Comparison of ENCODE assay signal across 8 cellular contexts in genomic region chr11:119316729-119317591, GRCh38. TPM values are rescaled to one million over a fixed set of nuclear protein-coding genes. Genes with fewer than 3 reads are reported as not detected.
DNase-seq lines count a peak whose midpoint lies in the region; TF ChIP-seq lines count a peak whose summit lies in the region.

TSS of gene MCAM (minus strand) at chr11:119317130. CDS start at chr11:119317101, 29 bp downstream.

- TF ChIP-seq CTCF in DOHH2 (IDR thresholded peaks at IDR 0.05; ENCODE audit: low read depth, low read length, poor library complexity, severe bottlenecking) (no peak), right atrium auricular region (IDR thresholded peaks at IDR 0.05) (no peak)

- H3K4me2 ChIP-seq in DOHH2 (ENCODE audit: low read length) (peak within 1 kb of the TSS; percentile 88), Karpas-422 (ENCODE audit: low read depth, low read length, poor library complexity, severe bottlenecking) (peak within 1 kb of the TSS; percentile 78)

- H3K27ac ChIP-seq in DOHH2 (ENCODE audit: low read depth, low read length): no peak within 1 kb of the TSS
- no peak within 1 kb of the TSS for H3K27ac ChIP-seq in Karpas-422 (ENCODE audit: low read length)
- H3K27ac ChIP-seq in right atrium auricular region: peak within 1 kb of the TSS; percentile 98 to 99

- no peak within 1 kb of the TSS; the same call in 1 of the 2 replicates for H2AFZ ChIP-seq in Karpas-422 (ENCODE audit: low read length)

- peak within 1 kb of the TSS in 1 of 5 donors; percentile 15 for H3K4me3 Mint-ChIP-seq in immature natural killer cell

- DNase-seq in Karpas-422 (peak; percentile 41), adipocyte (ENCODE audit: low read depth) (peak; percentile 54), right atrium auricular region (ENCODE audit: low spot score) (no peak), retina (peak; percentile 77), immature natural killer cell (no peak), cerebellar cortex (ENCODE audit: low spot score) (no peak)
- no peak for DNase-seq in stimulated activated CD4-positive, alpha-beta T cell treated with anti-CD3 and anti-CD28 coated beads, Interleukin-4, amount 100 ng/mL, for 1 hour

- H3K9me3 Mint-ChIP-seq in immature natural killer cell: no peaks in the 10 kb centered on the region

- H3F3A ChIP-seq in DOHH2 (ENCODE audit: control insufficient read depth, insufficient read depth): peaks cover 5% of the 10 kb centered on the region; the same call in 1 of the 2 replicates

- H3K27me3 ChIP-seq in DOHH2 (ENCODE audit: control insufficient read depth, low read length) (peaks cover 24% of the 10 kb centered on the region), Karpas-422 (ENCODE audit: low read length) (no peaks in the 10 kb centered on the region), adipocyte (replicated peaks; ENCODE audit: control insufficient read depth, insufficient read depth, low read length) (peaks cover 8% of the 10 kb centered on the region), right atrium auricular region (no peaks in the 10 kb centered on the region)

- no peaks in the 10 kb centered on the region for H3K36me3 Mint-ChIP-seq in immature natural killer cell

- no peak within 1 kb of the TSS for H3K27ac Mint-ChIP-seq in immature natural killer cell

- H3K79me2 ChIP-seq in DOHH2 (ENCODE audit: control insufficient read depth, low read length) (no peaks in the 10 kb centered on the region), Karpas-422 (ENCODE audit: low read length) (no peaks in the 10 kb centered on the region)

- H3K4me3 ChIP-seq in DOHH2 (ENCODE audit: low read length) (peak within 1 kb of the TSS; percentile 66), Karpas-422 (ENCODE audit: low read length) (peak within 1 kb of the TSS; percentile 65), adipocyte (ENCODE audit: low read length) (peak within 1 kb of the TSS; percentile 82), right atrium auricular region (peak within 1 kb of the TSS; percentile 73 to 85)

- H3K4me1 Mint-ChIP-seq in immature natural killer cell: peaks cover 7 to 22% of the 10 kb centered on the region in 2 donors

- H3K9me3 ChIP-seq in DOHH2 (ENCODE audit: control insufficient read depth, insufficient read depth, low read length) (no peaks in the 10 kb centered on the region), Karpas-422 (ENCODE audit: low read length) (no peaks in the 10 kb centered on the region), adipocyte (ENCODE audit: control insufficient read depth, low read length) (no peaks in the 10 kb centered on the region), right atrium auricular region (no peaks in the 10 kb centered on the region)

- peaks cover 2 to 10% (median 3%) of the 10 kb centered on the region in 3 donors for H3K27me3 Mint-ChIP-seq in immature natural killer cell (ENCODE audit: low read depth in 3 of 3)

- H3K9me2 ChIP-seq in DOHH2 (replicated peaks; ENCODE audit: control insufficient read depth, low read length) (no peaks in the 10 kb centered on the region), Karpas-422 (replicated peaks; ENCODE audit: insufficient read depth, low read length) (no peaks in the 10 kb centered on the region)

- H4K20me1 ChIP-seq in DOHH2 (ENCODE audit: control insufficient read depth, insufficient read depth, low read depth, low read length) (no peaks in the 10 kb centered on the region), Karpas-422 (ENCODE audit: insufficient read depth, low read depth, low read length) (no peaks in the 10 kb centered on the region)

- peak within 1 kb of the TSS; percentile 54 for H3K9ac ChIP-seq in Karpas-422 (ENCODE audit: low read length)
- H3K9ac ChIP-seq in adipocyte (ENCODE audit: low read length): peak within 1 kb of the TSS; percentile 88

- H3K36me3 ChIP-seq in DOHH2 (ENCODE audit: control insufficient read depth, low read length) (no peaks in the 10 kb centered on the region), Karpas-422 (ENCODE audit: insufficient read depth, low read length) (no peaks in the 10 kb centered on the region), adipocyte (ENCODE audit: control insufficient read depth, insufficient read depth, low read length, severe bottlenecking) (peaks cover 28% of the 10 kb centered on the region), right atrium auricular region (peaks cover 30% of the 10 kb centered on the region)

- peaks cover 72% of the 10 kb centered on the region for H3K4me1 ChIP-seq in DOHH2 (ENCODE audit: control insufficient read depth, low read length)
- H3K4me1 ChIP-seq in Karpas-422 (ENCODE audit: low read length): peaks cover 59% of the 10 kb centered on the region
- peaks cover 30% of the 10 kb centered on the region for H3K4me1 ChIP-seq in adipocyte (ENCODE audit: control insufficient read depth, insufficient read depth, low read length)
- H3K4me1 ChIP-seq in right atrium auricular region: peaks cover 0 to 68% of the 10 kb centered on the region in 2 donors

RNA-seq across cellular contexts. Expression of gene MCAM, which starts in this region (rescaled TPM):
- 2.0 and 2.1 TPM in 2 replicates for total RNA-seq in Karpas-422 (2014; rRNA removed; shearing (Covaris generic); ENCODE audit: low replicate concordance)
- 100 to 1,000 TPM; 356 to 509 TPM for total RNA-seq in right atrium auricular region
- polyA plus RNA-seq in immature natural killer cell: not detected

Comparison
In these comparisons a context has a peak if more than half of its experiments do, and no peak if none do; other contexts are left out.
1. RNA of gene MCAM (total RNA-seq): 356 to 509 TPM in right atrium auricular region; 2.0 to 2.1 TPM in Karpas-422; every median in the first group is over 100 times any median in the second.
2. H3K27ac ChIP-seq: peak in right atrium auricular region (2 of 2); none in DOHH2 (single experiment) and Karpas-422 (single experiment).
3. DNase-seq: peak in Karpas-422 (single experiment), adipocyte (single experiment) and retina (single experiment); none in right atrium auricular region (single experiment), immature natural killer cell (0 of 3), cerebellar cortex (single experiment) and stimulated activated CD4-positive, alpha-beta T cell treated with anti-CD3 and anti-CD28 coated beads, Interleukin-4, amount 100 ng/mL, for 1 hour (single experiment).
4. Peak in every context shown above with its lines, with median percentiles within 50 percentile points of each other: H3K4me3 ChIP-seq.